1 cellular context compared by ENCODE assay signal in the genomic region with DNA sequence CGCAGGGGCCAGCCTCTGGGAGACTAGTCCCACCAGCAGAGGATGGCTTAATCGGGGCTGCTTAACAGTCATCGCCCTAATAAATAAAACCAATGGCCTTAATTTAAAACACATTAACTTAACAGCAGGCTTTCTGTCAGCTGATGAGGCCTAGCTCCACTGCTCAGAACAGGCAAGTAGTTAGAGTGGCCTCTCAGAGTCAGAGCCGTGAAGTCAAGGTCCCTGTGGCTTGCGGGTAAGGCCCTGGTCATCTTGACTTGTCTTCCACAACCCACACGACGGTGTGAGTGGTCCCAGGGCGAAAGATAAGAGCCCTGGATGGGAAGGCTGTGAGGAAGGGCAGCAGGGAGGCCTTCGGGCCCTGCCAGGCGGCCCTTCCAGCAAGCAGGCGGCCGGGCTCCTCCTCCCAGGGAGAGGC.
TF ChIP-seq lines count a peak whose summit lies in the region.

No MANE protein-coding gene starts in this region.

TF ChIP-seq in HEK293, 187 proteins besides CTCF, POLR2A, EP300 and RAD21 (continued from another document):
- TF ChIP-seq, protein P1, sequence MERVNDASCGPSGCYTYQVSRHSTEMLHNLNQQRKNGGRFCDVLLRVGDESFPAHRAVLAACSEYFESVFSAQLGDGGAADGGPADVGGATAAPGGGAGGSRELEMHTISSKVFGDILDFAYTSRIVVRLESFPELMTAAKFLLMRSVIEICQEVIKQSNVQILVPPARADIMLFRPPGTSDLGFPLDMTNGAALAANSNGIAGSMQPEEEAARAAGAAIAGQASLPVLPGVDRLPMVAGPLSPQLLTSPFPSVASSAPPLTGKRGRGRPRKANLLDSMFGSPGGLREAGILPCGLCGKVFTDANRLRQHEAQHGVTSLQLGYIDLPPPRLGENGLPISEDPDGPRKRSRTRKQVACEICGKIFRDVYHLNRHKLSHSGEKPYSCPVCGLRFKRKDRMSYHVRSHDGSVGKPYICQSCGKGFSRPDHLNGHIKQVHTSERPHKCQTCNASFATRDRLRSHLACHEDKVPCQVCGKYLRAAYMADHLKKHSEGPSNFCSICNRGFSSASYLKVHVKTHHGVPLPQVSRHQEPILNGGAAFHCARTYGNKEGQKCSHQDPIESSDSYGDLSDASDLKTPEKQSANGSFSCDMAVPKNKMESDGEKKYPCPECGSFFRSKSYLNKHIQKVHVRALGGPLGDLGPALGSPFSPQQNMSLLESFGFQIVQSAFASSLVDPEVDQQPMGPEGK (tag by site-specific recombination; IDR thresholded peaks at IDR 0.05) = no peak
- TF ChIP-seq ZBTB48 (tag by site-specific recombination; IDR thresholded peaks at IDR 0.05) = 0 out of 2 replicates have a peak, but pooled peaks have one; percentile 15
- TF ChIP-seq ZNF48 (tag by site-specific recombination; IDR thresholded peaks at IDR 0.05) = no peak
- TF ChIP-seq ZNF132 (tag by site-specific recombination; IDR thresholded peaks at IDR 0.05; ENCODE audit: borderline replicate concordance) = no peak
- TF ChIP-seq ZNF521 (tag by site-specific recombination; IDR thresholded peaks at IDR 0.05) = no peak
- peak; percentile 53; the same call in 1 of the 2 replicates for TF ChIP-seq ZNF341 (tag by site-specific recombination; IDR thresholded peaks at IDR 0.05; ENCODE audit: low read depth)
